In the genomic region with DNA sequence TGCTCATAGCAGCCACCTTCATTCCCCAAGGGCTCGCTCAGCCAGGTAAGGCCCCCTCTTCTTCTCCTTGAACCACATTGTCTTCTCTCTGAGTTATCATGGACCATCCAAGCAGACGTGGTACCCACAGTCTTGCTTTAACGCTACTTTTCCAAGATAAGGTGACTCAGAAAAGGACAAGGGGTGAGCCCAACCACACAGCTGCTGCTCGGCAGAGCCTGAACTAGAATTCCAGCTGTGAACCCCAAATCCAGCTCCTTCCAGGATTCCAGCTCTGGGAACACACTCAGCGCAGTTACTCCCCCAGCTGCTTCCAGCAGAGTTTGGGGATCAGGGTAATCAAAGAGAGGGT, we compare ENCODE assay signal across 9 cellular contexts. TPM values are rescaled to one million over a fixed set of nuclear protein-coding genes. Genes with fewer than 3 reads are reported as not detected.
DNase-seq lines count a peak whose midpoint lies in the region; ATAC-seq, FAIRE-seq and TF ChIP-seq lines count a peak whose summit lies in the region.
"Had no signal": no experiment of that assay in that cellular context is flagged by ENCODE, and none has a peak within 500 bp of the region (broad histone marks: within the 10 kb centered on the region; RNA-seq: fewer than 3 reads in every experiment).

No MANE protein-coding gene starts in this region.

- no peak overlapping the region for H3K27ac ChIP-seq in K562 (ENCODE audit: extremely low read depth, low read depth, low read length)
- no peak overlapping the region for H3K27ac ChIP-seq in iPS-20b (ENCODE audit: low read length)
- peak overlapping the region; percentile 81 for H3K27ac ChIP-seq in skeletal muscle tissue (ENCODE audit: low read depth, low read length)

- no peaks in the 10 kb centered on the region for H3K79me2 ChIP-seq in K562 (ENCODE audit: control insufficient read depth, insufficient read depth, low read length)

- CTCF ChIA-PET in K562 (lab: Yijun Ruan, JAX; ENCODE audit: low intra/inter-chr PET ratio), result no interaction called here

- H4K20me1 ChIP-seq in K562 (replicated peaks; ENCODE audit: control insufficient read depth, insufficient read depth, low read length), result peaks cover 2% of the 10 kb centered on the region; the same call in 1 of the 2 replicates

- no peak overlapping the region for H3K27ac Mint-ChIP-seq in activated T-helper 2 cell treated with anti-CD3 and anti-CD28 coated beads, Interferon-gamma antibody, Interleukin-2, Interleukin-4, amounts not matched to agents 10 μg/mL and 5 μg/mL and 100 μg/mL, durations not matched to agents 14 hours and 24 hours and 36 hours

- no TSS peak for BruUV-seq in K562 (replicated peaks; lab: Mats Ljungman, UMichigan)

- POLR2A ChIA-PET in K562 (lab: Yijun Ruan, JAX), result interaction anchor here (1.2 kb wide), 1 partner anchor 99 kb away, joined by 4 read pairs; no protein-coding TSS in a partner anchor

- H3K27me3 ChIP-seq in HAP-1 (ENCODE audit: low read depth) (no peaks in the 10 kb centered on the region), K562 (ENCODE audit: control insufficient read depth in 2 of 2, insufficient read depth in 2 of 2, low read length in 2 of 2) (peaks cover 0 to 3% of the 10 kb centered on the region in 2 experiments; a peak in 3 of 5 replicates), iPS-20b (ENCODE audit: insufficient read depth, low read length) (peaks cover 6% of the 10 kb centered on the region; the same call in 1 of the 2 replicates), skeletal muscle tissue (ENCODE audit: control insufficient read depth in 3 of 3, insufficient read depth in 3 of 3, low read length in 3 of 3) (peaks cover 3 to 11% (median 7%) of the 10 kb centered on the region in 3 donors)

- H3K4me2 ChIP-seq in K562 (ENCODE audit: insufficient read depth, low read length), result peak overlapping the region; percentile 45; the same call in 1 of the 2 replicates

- H3K4me1 ChIP-seq in HAP-1 (peaks cover 22% of the 10 kb centered on the region), K562 (replicated peaks in 1 of 2; ENCODE audit: control insufficient read depth in 2 of 2, insufficient read depth in 2 of 2, low read length in 2 of 2) (peaks cover 7 to 16% of the 10 kb centered on the region in 2 experiments; a peak in 4 of 5 replicates), iPS-20b (ENCODE audit: insufficient read depth, low read length) (peaks cover 13% of the 10 kb centered on the region), skeletal muscle tissue (ENCODE audit: control insufficient read depth in 3 of 3, insufficient read depth in 3 of 3, low read length in 3 of 3) (peaks cover 45 to 60% (median 51%) of the 10 kb centered on the region in 3 donors)

- no peak for TF ChIP-seq POLR2A in K562 (conservative IDR thresholded peaks at IDR 0.05)

- no peak for DNase-seq in HAP-1 (ENCODE audit: low spot score in 2 of 2)
- no peak for DNase-seq in K562 (ENCODE audit: extremely low read depth in 1 of 4, low spot score in 3 of 4)
- no peak for DNase-seq in NCI-H82 (lab: John Stamatoyannopoulos, UW)
- DNase-seq in activated T-helper 2 cell treated with anti-CD3 and anti-CD28 coated beads, Interferon-gamma antibody, Interleukin-2, Interleukin-4, amounts not matched to agents 10 μg/mL and 5 μg/mL and 100 μg/mL, durations not matched to agents 14 hours and 24 hours and 36 hours (ENCODE audit: low spot score), result no peak
- no peak for DNase-seq in GM03348 (ENCODE audit: low spot score)
- no peak for DNase-seq in DMS53 (lab: John Stamatoyannopoulos, UW)
- DNase-seq: NCI-H1092 had no signal

- no peak overlapping the region for H3K4me3 Mint-ChIP-seq in activated T-helper 2 cell treated with anti-CD3 and anti-CD28 coated beads, Interferon-gamma antibody, Interleukin-2, Interleukin-4, amounts not matched to agents 10 μg/mL and 5 μg/mL and 100 μg/mL, durations not matched to agents 14 hours and 24 hours and 36 hours (ENCODE audit: low read depth)

- H3K9ac ChIP-seq in K562 (ENCODE audit: insufficient read depth in 1 of 2, low read depth in 2 of 2, low read length in 2 of 2) (no peak overlapping the region), iPS-20b (ENCODE audit: low read depth, low read length) (peak overlapping the region; percentile 72), skeletal muscle tissue (ENCODE audit: low read depth in 1 of 3, low read length in 3 of 3) (peak overlapping the region; percentile 5 to 73 (median 57))

- no peak for ATAC-seq in K562

- H3K9me3 ChIP-seq in HAP-1 (no peaks in the 10 kb centered on the region), K562 (replicated peaks; ENCODE audit: control insufficient read depth, insufficient read depth, low read depth, low read length) (no peaks in the 10 kb centered on the region), iPS-20b (ENCODE audit: insufficient read depth, low read depth, low read length) (no peaks in the 10 kb centered on the region), skeletal muscle tissue (ENCODE audit: control insufficient read depth in 3 of 3, low read length in 3 of 3) (no peaks in the 10 kb centered on the region)

- in situ Hi-C loops in HAP-1 (cut with MboI; ENCODE audit: low sequenced_read_pairs), result no loop called here
- in situ Hi-C loops in K562 (cut with MboI), result no loop called here

- no peak for FAIRE-seq in K562 (lab: Jason Lieb, UNC)

- no peak for TF ChIP-seq EP300 in K562 (IDR thresholded peaks at IDR 0.05; ENCODE audit: low read length)

- no peak for TF ChIP-seq RAD21 in K562 (CRISPR knock-in tag; conservative IDR thresholded peaks at IDR 0.05 in 1 of 2, IDR thresholded peaks at IDR 0.05 in 1 of 2)

- peaks cover 4% of the 10 kb centered on the region for H3K4me1 Mint-ChIP-seq in activated T-helper 2 cell treated with anti-CD3 and anti-CD28 coated beads, Interferon-gamma antibody, Interleukin-2, Interleukin-4, amounts not matched to agents 10 μg/mL and 5 μg/mL and 100 μg/mL, durations not matched to agents 14 hours and 24 hours and 36 hours (ENCODE audit: low read depth)

- no peak for TF ChIP-seq CTCF in K562 (IDR thresholded peaks at IDR 0.05 in 2 of 3, conservative IDR thresholded peaks at IDR 0.05 in 1 of 3; ENCODE audit: insufficient read depth in 2 of 3, low read depth in 1 of 3, low read length in 3 of 3)

- H3K9me3 Mint-ChIP-seq in activated T-helper 2 cell treated with anti-CD3 and anti-CD28 coated beads, Interferon-gamma antibody, Interleukin-2, Interleukin-4, amounts not matched to agents 10 μg/mL and 5 μg/mL and 100 μg/mL, durations not matched to agents 14 hours and 24 hours and 36 hours, result no peaks in the 10 kb centered on the region

- 0% methylated on average over 5 of the region's 5 CpGs for WGBS in K562 (ENCODE audit: insufficient coverage, low coverage, missing lambda C conversion rate)

- peaks cover 51% of the 10 kb centered on the region for H3K27me3 Mint-ChIP-seq in activated T-helper 2 cell treated with anti-CD3 and anti-CD28 coated beads, Interferon-gamma antibody, Interleukin-2, Interleukin-4, amounts not matched to agents 10 μg/mL and 5 μg/mL and 100 μg/mL, durations not matched to agents 14 hours and 24 hours and 36 hours (ENCODE audit: low read depth)

- H3K36me3 ChIP-seq in HAP-1 (replicated peaks), result no peaks in the 10 kb centered on the region
- H3K36me3 ChIP-seq in K562 (ENCODE audit: control insufficient read depth, insufficient read depth, low read length), result no peaks in the 10 kb centered on the region
- no peaks in the 10 kb centered on the region for H3K36me3 ChIP-seq in iPS-20b (ENCODE audit: insufficient read depth, low read depth, low read length)
- no peaks in the 10 kb centered on the region for H3K36me3 ChIP-seq in skeletal muscle tissue (ENCODE audit: control insufficient read depth in 3 of 3, insufficient read depth in 3 of 3, low read length in 3 of 3)

- H3K9me1 ChIP-seq in K562 (ENCODE audit: control insufficient read depth, insufficient read depth, low read length), result no peaks in the 10 kb centered on the region

- intact Hi-C loops in K562 (cut with micrococcal nuclease), result no loop called here
- intact Hi-C loops in activated T-helper 2 cell treated with anti-CD3 and anti-CD28 coated beads, Interferon-gamma antibody, Interleukin-2, Interleukin-4, amounts not matched to agents 10 μg/mL and 5 μg/mL and 100 μg/mL, durations not matched to agents 14 hours and 24 hours and 36 hours (cut with micrococcal nuclease), result no loop called here

- no peaks in the 10 kb centered on the region for H3K36me3 Mint-ChIP-seq in activated T-helper 2 cell treated with anti-CD3 and anti-CD28 coated beads, Interferon-gamma antibody, Interleukin-2, Interleukin-4, amounts not matched to agents 10 μg/mL and 5 μg/mL and 100 μg/mL, durations not matched to agents 14 hours and 24 hours and 36 hours (ENCODE audit: low read depth)

- H3K4me3 ChIP-seq in HAP-1 (peak overlapping the region; percentile 30), K562 (no peak overlapping the region), iPS-20b (ENCODE audit: low read length) (peak overlapping the region; percentile 67), skeletal muscle tissue (ENCODE audit: low read length in 3 of 3) (peak overlapping the region; percentile 39 to 78 (median 65))

- H2AFZ ChIP-seq in K562 (ENCODE audit: low read depth, low read length), result 0 out of 2 replicates have a peak overlapping the region, but pooled peaks have one; percentile 34

RNA-seq across cellular contexts. Expression of a gene that starts 0.3 kb away (rescaled TPM):
- total RNA-seq in K562 (2011; cell fraction: chromatin; rRNA removed; ENCODE audit: low replicate concordance), result 0.81 TPM in 1 of 2 replicates, not detected in the other
- total RNA-seq in K562 (2011; cell fraction: nucleolus; rRNA removed), result 0.66 and 0.67 TPM in 2 replicates
- total RNA-seq in K562 (2011; cell fraction: nucleoplasm; rRNA removed), result 0.73 and 1.4 TPM in 2 replicates
- total RNA-seq in K562 (2014; rRNA removed), result 0.54 and 0.82 TPM in 2 replicates
- total RNA-seq in K562 (2014; rRNA removed; fragmentation: Illumina TruSeq; extraction: Trizol), result 0.86 and 0.87 TPM in 2 replicates
- 4.4 and 5.4 TPM in 2 replicates for total RNA-seq in K562 (2015; rRNA removed; fragmentation: Illumina TruSeq; extraction: Trizol)
- total RNA-seq in K562 (2021), result 0.86 and 1.0 TPM in 2 replicates
- polyA plus RNA-seq in K562 (2011; rRNA removed), result 0.73 and 3.2 TPM in 2 replicates
- 0.59 and 2.7 TPM in 2 replicates for polyA plus RNA-seq in K562 (2011; cell fraction: cytosol; rRNA removed)
- polyA plus RNA-seq in K562 (2011; cell fraction: nucleus; rRNA removed), result 0.73 and 4.0 TPM in 2 replicates
- 1.1 and 2.8 TPM in 2 replicates for polyA plus RNA-seq in K562 (2012)
- 0.88 and 1.5 TPM in 2 replicates for polyA plus RNA-seq in K562 (2014; fragmentation: Illumina TruSeq; extraction: Trizol)
- 1 to 10 TPM; 1.9 to 2.2 TPM for polyA plus RNA-seq in K562 (2014; fragmentation: Nextera tagmentation; extraction: Ambion mirVana)
- polyA plus RNA-seq in K562 (2014; rRNA removed), result 0.11 and 0.61 TPM in 2 replicates
- polyA minus RNA-seq in K562 (2011; rRNA and poly(A)+ RNA removed), result 1.1 and 2.6 TPM in 2 replicates
- 1.6 TPM in 1 of 2 replicates, not detected in the other for polyA minus RNA-seq in K562 (2011; cell fraction: cytosol; rRNA and poly(A)+ RNA removed)
- 0.56 and 1.1 TPM in 2 replicates for polyA minus RNA-seq in K562 (2011; cell fraction: nucleus; rRNA and poly(A)+ RNA removed)
- 20.4 TPM for total RNA-seq in skeletal muscle tissue
- total RNA-seq in activated T-helper 2 cell treated with anti-CD3 and anti-CD28 coated beads, Interferon-gamma antibody, Interleukin-2, Interleukin-4, amounts not matched to agents 10 μg/mL and 5 μg/mL and 100 μg/mL, durations not matched to agents 14 hours and 24 hours and 36 hours, result not detected in 2 replicates

RNA-seq across cellular contexts. Expression of a gene that starts 14.7 kb away (rescaled TPM):
- not detected in 2 replicates for total RNA-seq in K562 (2011; cell fraction: chromatin; rRNA removed; ENCODE audit: low replicate concordance)
- not detected in 2 replicates for total RNA-seq in K562 (2011; cell fraction: nucleolus; rRNA removed)
- not detected in 2 replicates for total RNA-seq in K562 (2011; cell fraction: nucleoplasm; rRNA removed)
- total RNA-seq in K562 (2014; rRNA removed) (not detected in 2 replicates), K562 (2014; rRNA removed; fragmentation: Illumina TruSeq; extraction: Trizol) (not detected in 2 replicates), K562 (2015; rRNA removed; fragmentation: Illumina TruSeq; extraction: Trizol) (not detected in 2 replicates), K562 (2021) (not detected in 2 replicates), skeletal muscle tissue (not detected)
- polyA plus RNA-seq in K562 (2011; rRNA removed) (not detected in 2 replicates), K562 (2014; fragmentation: Illumina TruSeq; extraction: Trizol) (not detected in 2 replicates), K562 (2014; fragmentation: Nextera tagmentation; extraction: Ambion mirVana) (not detected), K562 (2014; rRNA removed) (not detected in 2 replicates)
- not detected in 2 replicates for polyA plus RNA-seq in K562 (2011; cell fraction: cytosol; rRNA removed)
- polyA plus RNA-seq in K562 (2011; cell fraction: nucleus; rRNA removed), result not detected in 2 replicates
- polyA plus RNA-seq in K562 (2012), result not detected in 2 replicates
- not detected in 2 replicates for polyA minus RNA-seq in K562 (2011; rRNA and poly(A)+ RNA removed)
- not detected in 2 replicates for polyA minus RNA-seq in K562 (2011; cell fraction: cytosol; rRNA and poly(A)+ RNA removed)
- not detected in 2 replicates for polyA minus RNA-seq in K562 (2011; cell fraction: nucleus; rRNA and poly(A)+ RNA removed)
- not detected in 2 replicates for total RNA-seq in activated T-helper 2 cell treated with anti-CD3 and anti-CD28 coated beads, Interferon-gamma antibody, Interleukin-2, Interleukin-4, amounts not matched to agents 10 μg/mL and 5 μg/mL and 100 μg/mL, durations not matched to agents 14 hours and 24 hours and 36 hours

RNA-seq across cellular contexts. Expression of a gene that starts 30.2 kb away (rescaled TPM):
- total RNA-seq in K562 (2011; cell fraction: chromatin; rRNA removed; ENCODE audit: low replicate concordance), result not detected in 2 replicates
- total RNA-seq in K562 (2011; cell fraction: nucleolus; rRNA removed), result not detected in 2 replicates
- total RNA-seq in K562 (2011; cell fraction: nucleoplasm; rRNA removed), result not detected in 2 replicates
- total RNA-seq in K562 (2014; rRNA removed) (not detected in 2 replicates), K562 (2014; rRNA removed; fragmentation: Illumina TruSeq; extraction: Trizol) (not detected in 2 replicates), K562 (2015; rRNA removed; fragmentation: Illumina TruSeq; extraction: Trizol) (not detected in 2 replicates), K562 (2021) (not detected in 2 replicates), skeletal muscle tissue (not detected)
- polyA plus RNA-seq in K562 (2011; rRNA removed) (not detected in 2 replicates), K562 (2014; fragmentation: Illumina TruSeq; extraction: Trizol) (not detected in 2 replicates), K562 (2014; fragmentation: Nextera tagmentation; extraction: Ambion mirVana) (not detected), K562 (2014; rRNA removed) (not detected in 2 replicates)
- not detected in 2 replicates for polyA plus RNA-seq in K562 (2011; cell fraction: cytosol; rRNA removed)
- not detected in 2 replicates for polyA plus RNA-seq in K562 (2011; cell fraction: nucleus; rRNA removed)
- polyA plus RNA-seq in K562 (2012), result not detected in 2 replicates
- polyA minus RNA-seq in K562 (2011; rRNA and poly(A)+ RNA removed), result not detected in 2 replicates
- not detected in 2 replicates for polyA minus RNA-seq in K562 (2011; cell fraction: cytosol; rRNA and poly(A)+ RNA removed)
- polyA minus RNA-seq in K562 (2011; cell fraction: nucleus; rRNA and poly(A)+ RNA removed), result not detected in 2 replicates
- not detected in 2 replicates for total RNA-seq in activated T-helper 2 cell treated with anti-CD3 and anti-CD28 coated beads, Interferon-gamma antibody, Interleukin-2, Interleukin-4, amounts not matched to agents 10 μg/mL and 5 μg/mL and 100 μg/mL, durations not matched to agents 14 hours and 24 hours and 36 hours

Comparison
In these comparisons a context has a peak if more than half of its experiments do, and no peak if none do; other contexts are left out.
1. H3K9ac ChIP-seq: peak in iPS-20b (single experiment) and skeletal muscle tissue (3 of 3); none in K562 (0 of 2).